Comparison of ENCODE assay signal across 14 cellular contexts in genomic region chr2:200655918-200656580, GRCh38.
A peak's percentile ranks its signal among the peaks of the same experiment; 100 is the strongest.
DNase-seq lines count a peak whose midpoint lies in the region; ATAC-seq and TF ChIP-seq lines count a peak whose summit lies in the region.
"Had no signal": no experiment of that assay in that cellular context is flagged by ENCODE, and none has a peak within 500 bp of the region (broad histone marks: within the 10 kb centered on the region; RNA-seq: fewer than 3 reads in every experiment).

No MANE protein-coding gene starts in this region.

- H3K14ac ChIP-seq in IMR-90 (replicated peaks; ENCODE audit: low read depth, low read length): no peak overlapping the region

- no peak overlapping the region for H3K23ac ChIP-seq in IMR-90 (ENCODE audit: low read depth, low read length)

- no peak overlapping the region for H3K4ac ChIP-seq in IMR-90 (ENCODE audit: low read depth, low read length)

- H2AK9ac ChIP-seq in IMR-90 (replicated peaks; ENCODE audit: low read depth, low read length, poor library complexity): no peak overlapping the region

- TF ChIP-seq RAD21 in IMR-90 (IDR thresholded peaks at IDR 0.05; ENCODE audit: low read length): no peak

- H3K56ac ChIP-seq in IMR-90 (ENCODE audit: extremely low read depth, insufficient read depth, low read length): no peak overlapping the region

- no peak overlapping the region for H2BK5ac ChIP-seq in IMR-90 (ENCODE audit: low read depth, low read length, poor library complexity, severe bottlenecking)

- H3K36me3 ChIP-seq in IMR-90 (ENCODE audit: control insufficient read depth, insufficient read depth, low read length): no peaks in the 10 kb centered on the region
- H3K36me3 ChIP-seq in adrenal gland (replicated peaks in 1 of 2): peaks cover 0 to 21% of the 10 kb centered on the region in 2 donors
- H3K36me3 ChIP-seq in WERI-Rb-1: no peaks in the 10 kb centered on the region

- no peaks in the 10 kb centered on the region for H3K9me1 ChIP-seq in IMR-90 (ENCODE audit: insufficient read depth, low read length)

- no peaks in the 10 kb centered on the region for H3K9me3 ChIP-seq in IMR-90 (ENCODE audit: control insufficient read depth, insufficient read depth, low read length)
- H3K9me3 ChIP-seq in adrenal gland (replicated peaks in 1 of 3): no peaks in the 10 kb centered on the region
- no peaks in the 10 kb centered on the region for H3K9me3 ChIP-seq in WERI-Rb-1 (ENCODE audit: severe bottlenecking)

- no peak overlapping the region for H4K91ac ChIP-seq in IMR-90 (ENCODE audit: insufficient read depth, low read depth, low read length)

- H4K20me1 ChIP-seq in IMR-90 (ENCODE audit: insufficient read depth, low read length): no peaks in the 10 kb centered on the region

- H3K4me1 ChIP-seq in IMR-90 (ENCODE audit: control insufficient read depth, insufficient read depth, low read length) (peaks cover 5% of the 10 kb centered on the region), adrenal gland (replicated peaks in 1 of 2) (peaks cover 29 to 51% of the 10 kb centered on the region in 2 donors)

- H3K18ac ChIP-seq in IMR-90 (ENCODE audit: low read depth, low read length): no peak overlapping the region

- no peak overlapping the region for H2BK20ac ChIP-seq in IMR-90 (ENCODE audit: low read depth, low read length)

- POLR2A ChIA-PET in IMR-90 (lab: Charles Lee; ENCODE audit: unreplicated experiment): no interaction called here

- in situ Hi-C loops in IMR-90 (cut with MboI; ENCODE audit: low sequenced_read_pairs): no loop called here

- H3K27ac ChIP-seq in IMR-90 (ENCODE audit: insufficient read depth, low read length): no peak overlapping the region
- H3K27ac ChIP-seq in adrenal gland: peak overlapping the region; percentile 10 to 72 (median 45)
- H3K27ac ChIP-seq in WERI-Rb-1: no peak overlapping the region
- H3K27ac ChIP-seq: SK-N-MC had no signal

- H2AK5ac ChIP-seq in IMR-90 (ENCODE audit: low read depth, low read length): no peak overlapping the region

- H3K27me3 ChIP-seq in IMR-90 (ENCODE audit: control insufficient read depth, insufficient read depth, low read length) (no peaks in the 10 kb centered on the region), adrenal gland (no peaks in the 10 kb centered on the region), WERI-Rb-1 (ENCODE audit: insufficient read depth, low read depth, severe bottlenecking) (no peaks in the 10 kb centered on the region)

- no peak overlapping the region for H3K9ac ChIP-seq in IMR-90 (ENCODE audit: low read depth, low read length)

- H2BK15ac ChIP-seq in IMR-90 (ENCODE audit: low read depth, low read length): no peak overlapping the region

- H3K4me3 ChIP-seq in IMR-90 (ENCODE audit: insufficient read depth, low read depth, low read length): no peak overlapping the region
- no peak overlapping the region for H3K4me3 ChIP-seq in adrenal gland
- no peak overlapping the region for H3K4me3 ChIP-seq in fibroblast of mammary gland (ENCODE audit: control insufficient read depth, low read depth, low read length)
- H3K4me3 ChIP-seq in WERI-Rb-1 (ENCODE audit: low read depth, low read length): no peak overlapping the region
- H3K4me3 ChIP-seq: SK-N-MC had no signal

- no TSS peak for BruUV-seq in IMR-90 (replicated peaks; lab: Mats Ljungman, UMichigan)

- no peak; the same call in 1 of the 2 replicates for ATAC-seq in IMR-90 (ENCODE audit: low read depth)
- no peak for ATAC-seq in activated CD4-positive, CD25-positive, alpha-beta regulatory T cell treated with anti-CD3 and anti-CD28 coated beads, Interleukin-2, amount 50 U/mL, for 24 hours
- ATAC-seq in HG02938 (IDR thresholded peaks at IDR 0.05; ENCODE audit: unreplicated experiment): no peak
- ATAC-seq: Right ventricle myocardium inferior had no signal

- no peak overlapping the region for H2AFZ ChIP-seq in IMR-90 (replicated peaks; ENCODE audit: low read length, poor library complexity)

- H4K5ac ChIP-seq in IMR-90 (ENCODE audit: low read depth, low read length): no peak overlapping the region

- TF ChIP-seq POLR2A in IMR-90 (IDR thresholded peaks at IDR 0.05; ENCODE audit: low read depth, low read length) (no peak), adrenal gland (IDR thresholded peaks at IDR 0.05) (peak in 1 of 2 donors; percentile 24)

- intact Hi-C loops in IMR-90 (cut with micrococcal nuclease) (no loop called here), adrenal gland (cut with DNase I) (no loop called here)

- WGBS in IMR-90 (ENCODE audit: extremely low coverage in 2 of 2, insufficient read length in 1 of 2), 2 experiments: no CpG with 5 or more reads among the region's 3 CpGs
- WGBS in adrenal gland, 4 donors: 38 to 43% (median 41%) methylated on average over 3 of the region's 3 CpGs

- TF ChIP-seq CTCF in IMR-90 (conservative IDR thresholded peaks at IDR 0.05; ENCODE audit: low read depth, low read length): no peak
- no peak for TF ChIP-seq CTCF in adrenal gland (IDR thresholded peaks at IDR 0.05)
- TF ChIP-seq CTCF in fibroblast of mammary gland (conservative IDR thresholded peaks at IDR 0.05; ENCODE audit: control insufficient read depth, insufficient read depth, low read depth, low read length): no peak
- TF ChIP-seq CTCF in WERI-Rb-1 (IDR thresholded peaks at IDR 0.05; ENCODE audit: low read depth, low read length): no peak

- dilution Hi-C loops in IMR-90 (cut with HindIII; ENCODE audit: low sequenced_read_pairs, unreplicated experiment): no loop called here

- peak; percentile 32 for DNase-seq in AG08395 (ENCODE audit: low spot score)
- DNase-seq in IMR-90: peak; percentile 34
- DNase-seq in adrenal gland: peak in 5 of 7 donors; percentile 61 to 74 (median 70)
- DNase-seq in fibroblast of mammary gland (ENCODE audit: low read depth): peak; percentile 68
- no peak for DNase-seq in WERI-Rb-1
- no peak for DNase-seq in T-helper 1 cell
- DNase-seq: CD8-positive, alpha-beta memory T cell; NCI-H1048; NCI-H2227 treated with DMSO at 0.1 percent for 48 hours; NCI-H526 had no signal

- CTCF ChIA-PET in IMR-90 (lab: Yijun Ruan, JAX): no interaction called here

- H3K79me1 ChIP-seq in IMR-90 (ENCODE audit: low read depth in 1 of 2, low read length in 2 of 2): no peaks in the 10 kb centered on the region

- H4K8ac ChIP-seq in IMR-90 (ENCODE audit: low read depth in 2 of 2, low read length in 2 of 2): no peak overlapping the region

- H3K4me2 ChIP-seq in IMR-90 (ENCODE audit: low read depth, low read length): no peak overlapping the region

- no peak overlapping the region for H2BK120ac ChIP-seq in IMR-90 (ENCODE audit: low read depth, low read length)

TF ChIP-seq in IMR-90, 13 proteins besides CTCF, POLR2A, EP300 and RAD21:
- TF ChIP-seq SMC3 (IDR thresholded peaks at IDR 0.05; ENCODE audit: low read depth, low read length) (no peak), FOS (IDR thresholded peaks at IDR 0.05; ENCODE audit: low read depth, low read length) (no peak), NFE2L2 (IDR thresholded peaks at IDR 0.05; ENCODE audit: low read depth, low read length) (no peak), RFX5 (IDR thresholded peaks at IDR 0.05; ENCODE audit: low read depth, low read length) (no peak), CEBPB (IDR thresholded peaks at IDR 0.05; ENCODE audit: low read depth, low read length) (no peak), MAZ (IDR thresholded peaks at IDR 0.05; ENCODE audit: borderline replicate concordance, low read depth, low read length) (no peak), MAFK (IDR thresholded peaks at IDR 0.05; ENCODE audit: low read depth, low read length) (no peak), MXI1 (IDR thresholded peaks at IDR 0.05; ENCODE audit: borderline replicate concordance, low read depth, low read length) (no peak), CHD1 (IDR thresholded peaks at IDR 0.05; ENCODE audit: low read depth, low read length) (no peak), BHLHE40 (IDR thresholded peaks at IDR 0.05; ENCODE audit: low read depth, low read length) (no peak), USF2 (IDR thresholded peaks at IDR 0.05; ENCODE audit: low read depth, low read length) (no peak)
- TF ChIP-seq, protein P1, sequence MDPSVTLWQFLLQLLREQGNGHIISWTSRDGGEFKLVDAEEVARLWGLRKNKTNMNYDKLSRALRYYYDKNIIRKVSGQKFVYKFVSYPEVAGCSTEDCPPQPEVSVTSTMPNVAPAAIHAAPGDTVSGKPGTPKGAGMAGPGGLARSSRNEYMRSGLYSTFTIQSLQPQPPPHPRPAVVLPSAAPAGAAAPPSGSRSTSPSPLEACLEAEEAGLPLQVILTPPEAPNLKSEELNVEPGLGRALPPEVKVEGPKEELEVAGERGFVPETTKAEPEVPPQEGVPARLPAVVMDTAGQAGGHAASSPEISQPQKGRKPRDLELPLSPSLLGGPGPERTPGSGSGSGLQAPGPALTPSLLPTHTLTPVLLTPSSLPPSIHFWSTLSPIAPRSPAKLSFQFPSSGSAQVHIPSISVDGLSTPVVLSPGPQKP (IDR thresholded peaks at IDR 0.05; ENCODE audit: borderline replicate concordance, low read depth, low read length): no peak

Comparison
In these comparisons a context has a peak if more than half of its experiments do, and no peak if none do; other contexts are left out.
1. DNase-seq: peak in AG08395 (single experiment), IMR-90 (single experiment), adrenal gland (5 of 7) and fibroblast of mammary gland (single experiment); none in WERI-Rb-1 (single experiment) and T-helper 1 cell (0 of 5).
2. H3K27ac ChIP-seq: peak in adrenal gland (5 of 5); none in IMR-90 (single experiment) and WERI-Rb-1 (single experiment).